ENCODE assay signal across 14 cellular contexts in the genomic region with DNA sequence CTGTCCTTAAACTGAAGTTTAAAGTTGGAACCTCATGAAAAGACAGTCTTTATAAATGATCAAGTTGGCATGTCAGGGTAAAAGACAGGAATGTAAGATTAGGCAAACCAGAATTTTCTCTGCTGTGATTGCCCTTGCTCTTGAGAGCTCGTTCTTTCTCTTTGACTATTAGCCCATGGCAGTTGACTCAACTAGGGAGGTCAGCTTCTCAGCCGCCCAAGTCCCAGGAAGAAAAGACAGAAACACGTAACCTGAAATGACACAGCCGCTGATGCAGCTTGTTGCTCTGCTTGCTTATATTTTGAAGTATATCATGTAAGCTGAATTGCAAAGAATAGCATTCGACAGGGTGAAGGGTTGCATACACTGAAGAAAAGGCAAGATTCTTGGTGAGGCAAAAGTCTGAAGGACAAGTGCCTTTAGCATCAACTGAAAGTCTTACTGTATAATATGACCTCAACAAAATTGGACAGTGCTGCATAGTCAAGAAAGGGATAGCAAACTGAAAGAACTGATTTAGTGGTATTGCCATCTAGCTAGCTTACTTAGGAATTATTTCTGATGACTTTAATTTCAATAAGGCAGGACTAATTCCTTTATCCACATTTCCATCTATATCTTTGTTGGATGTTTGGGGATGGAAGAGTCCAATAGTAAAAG. TPM values are rescaled to one million over a fixed set of nuclear protein-coding genes. Genes with fewer than 3 reads are reported as not detected.
A peak's percentile ranks its signal among the peaks of the same experiment; 100 is the strongest.
DNase-seq lines count a peak whose midpoint lies in the region; ATAC-seq and TF ChIP-seq lines count a peak whose summit lies in the region.
"Had no signal": no experiment of that assay in that cellular context is flagged by ENCODE, and none has a peak within 500 bp of the region (broad histone marks: within the 10 kb centered on the region; RNA-seq: fewer than 3 reads in every experiment).

No MANE protein-coding gene starts in this region.

- CTCF ChIA-PET in GM10248 (lab: Yijun Ruan, JAX): interaction anchor here (0.9 to 3.5 kb wide), 12 partner anchors 10 to 151 kb away, joined by 3 to 16 read pairs (median 4); no protein-coding TSS in a partner anchor
- CTCF ChIA-PET in T-cell (lab: Charles Lee): interaction anchor here (0.6 to 1.3 kb wide), 10 partner anchors 19 to 212 kb away, joined by 3 read pairs; a partner anchor contains a TSS
- CTCF ChIA-PET in OCI-LY7 (lab: Charles Lee; ENCODE audit: unreplicated experiment): no interaction called here

- peak; percentile 37 for DNase-seq in GM10248 (ENCODE audit: extremely low spot score)
- no peak for DNase-seq in T-cell
- DNase-seq in stimulated activated CD4-positive, alpha-beta T cell treated with anti-CD3 and anti-CD28 coated beads, Interleukin-4, amount 100 ng/mL, for 4 hours: no peak
- no peak for DNase-seq in OCI-LY7 (ENCODE audit: low spot score)
- DNase-seq in stimulated activated CD4-positive, alpha-beta T cell treated with anti-CD3 and anti-CD28 coated beads, Interleukin-2, amount 100 ng/mL, for 24 hours: no peak
- DNase-seq: brain microvascular endothelial cell, GDM1, left ventricle myocardium inferior, NCI-H446 treated with DMSO at 0.1 percent for 48 hours had no signal

- H3K27ac Mint-ChIP-seq in T-cell: peak overlapping the region in 1 of 2 donors; percentile 68
- H3K27ac Mint-ChIP-seq: activated T-helper 1 cell treated with anti-CD3 and anti-CD28 coated beads, Interleukin-12 subunit alpha, Interleukin-12 subunit beta, Interleukin-2, Interleukin-4 antibody, amounts not matched to agents 30 ng/mL and 10 ng/mL and 1 ng/mL, durations not matched to agents 14 hours and 24 hours and 36 hours had no signal

- H3K9me3 Mint-ChIP-seq in T-cell: peaks cover 2 to 10% (median 3%) of the 10 kb centered on the region in 3 donors

- H3K4me3 Mint-ChIP-seq in T-cell: no peak overlapping the region
- H3K4me3 Mint-ChIP-seq: activated T-helper 1 cell treated with anti-CD3 and anti-CD28 coated beads, Interleukin-12 subunit alpha, Interleukin-12 subunit beta, Interleukin-2, Interleukin-4 antibody, amounts not matched to agents 30 ng/mL and 10 ng/mL and 1 ng/mL, durations not matched to agents 14 hours and 24 hours and 36 hours had no signal

- TF ChIP-seq CTCF in GM10248 (IDR thresholded peaks at IDR 0.05; ENCODE audit: control extremely low read depth, extremely low read depth, low read depth, missing control alignments): no peak
- no peak for TF ChIP-seq CTCF in OCI-LY7 (conservative IDR thresholded peaks at IDR 0.05; ENCODE audit: low read length)

- H3K4me1 Mint-ChIP-seq in T-cell: peaks cover 64 to 73% (median 70%) of the 10 kb centered on the region in 3 donors

- H2AFZ ChIP-seq in OCI-LY7 (ENCODE audit: low read length): no peak overlapping the region

- H3K27me3 Mint-ChIP-seq in T-cell: no peaks in the 10 kb centered on the region

- H3K4me1 ChIP-seq in OCI-LY7 (ENCODE audit: insufficient read depth, low read length, poor library complexity, severe bottlenecking): peaks cover 5% of the 10 kb centered on the region
- H3K4me1 ChIP-seq: left ventricle myocardium inferior had no signal

- H3K36me3 ChIP-seq in OCI-LY7 (ENCODE audit: insufficient read depth, low read length): peaks cover 21% of the 10 kb centered on the region
- H3K36me3 ChIP-seq: brain microvascular endothelial cell, left ventricle myocardium inferior had no signal

- no peak overlapping the region for H3K27ac ChIP-seq in OCI-LY7 (ENCODE audit: low read depth, low read length, poor library complexity, severe bottlenecking)
- H3K27ac ChIP-seq: brain microvascular endothelial cell, left ventricle myocardium inferior had no signal

- ATAC-seq in GM18907 (IDR thresholded peaks at IDR 0.05; ENCODE audit: unreplicated experiment) (peak; percentile 76), HG02571 (IDR thresholded peaks at IDR 0.05; ENCODE audit: unreplicated experiment) (peak; percentile 93), HG03469 (IDR thresholded peaks at IDR 0.05; ENCODE audit: unreplicated experiment) (peak; percentile 84), T-cell (replicated peaks in 1 of 4) (no peak)

- H3K4me2 ChIP-seq in OCI-LY7 (ENCODE audit: low read length): no peak overlapping the region

- BruUV-seq in OCI-LY7 (replicated peaks; lab: Mats Ljungman, UMichigan): no TSS peak

- H3K79me2 ChIP-seq in OCI-LY7 (ENCODE audit: insufficient read depth, low read depth, low read length): peaks cover 6% of the 10 kb centered on the region; the same call in 1 of the 2 replicates

- intact Hi-C loops in OCI-LY7 (cut with micrococcal nuclease; ENCODE audit: unreplicated experiment): no loop called here

- no peaks in the 10 kb centered on the region for H3K9me2 ChIP-seq in OCI-LY7 (ENCODE audit: insufficient read depth, low read length)

- H3K36me3 Mint-ChIP-seq in T-cell: peaks cover 59% of the 10 kb centered on the region

- H3K4me3 ChIP-seq in OCI-LY7 (ENCODE audit: low read depth, low read length, poor library complexity, severe bottlenecking): no peak overlapping the region
- H3K4me3 ChIP-seq: left ventricle myocardium inferior had no signal

- peaks cover 10% of the 10 kb centered on the region; the same call in 1 of the 2 replicates for H3K9me3 ChIP-seq in OCI-LY7 (ENCODE audit: low read length)

- POLR2A ChIA-PET in GM10248 (lab: Yijun Ruan, JAX) (interaction anchor here (0.6 kb wide), 3 partner anchors 9 to 101 kb away, joined by 3 read pairs; no protein-coding TSS in a partner anchor), T-cell (lab: Charles Lee) (interaction anchor here (0.6 to 0.8 kb wide), 7 partner anchors 18 to 168 kb away, joined by 3 to 5 read pairs (median 4); no protein-coding TSS in a partner anchor), OCI-LY7 (lab: Charles Lee) (interaction anchor here (0.7 to 1.6 kb wide), 11 partner anchors 10 to 112 kb away, joined by 3 to 5 read pairs (median 3); no protein-coding TSS in a partner anchor)

- no peaks in the 10 kb centered on the region for H4K20me1 ChIP-seq in OCI-LY7 (ENCODE audit: insufficient read depth, low read length)

RNA-seq across cellular contexts. Expression of a gene that starts 54.7 kb away (rescaled TPM):
- total RNA-seq in T-cell: 100 to 1,000 TPM; 154 to 271 (median 188) TPM
- 98.4 and 115 TPM in 2 replicates for total RNA-seq in OCI-LY7 (2014; rRNA removed; shearing (Covaris generic))
- 72.1 and 84.1 TPM in 2 replicates for total RNA-seq in OCI-LY7 (2022)
- total RNA-seq: H1 had no signal

Comparison
In these comparisons a context has a peak if more than half of its experiments do, and no peak if none do; other contexts are left out.
1. ATAC-seq: peak in GM18907 (single experiment), HG02571 (single experiment) and HG03469 (single experiment); none in T-cell (0 of 4).